In the genomic region with DNA sequence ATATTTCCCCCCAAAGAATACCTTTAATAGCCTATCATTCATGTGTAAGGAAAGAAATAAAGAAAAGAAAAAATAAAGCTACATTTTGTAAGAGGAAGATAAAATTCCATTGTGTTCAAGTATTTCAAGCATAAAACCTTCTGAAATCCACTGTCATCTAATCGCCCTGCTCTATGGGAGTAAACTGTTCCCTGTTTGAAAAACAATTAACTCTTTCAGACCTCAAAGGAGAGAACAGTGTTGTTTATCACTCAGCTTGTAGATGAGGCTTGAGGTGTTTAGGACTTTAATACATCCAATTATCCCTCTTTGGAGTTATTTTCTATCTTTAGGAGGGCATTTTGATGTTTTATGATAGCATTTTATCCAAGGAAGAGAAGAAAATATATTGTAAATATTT, we compare ENCODE assay signal across 28 cellular contexts.
DNase-seq lines count a peak whose midpoint lies in the region; ATAC-seq, FAIRE-seq and TF ChIP-seq lines count a peak whose summit lies in the region.
"Had no signal": no experiment of that assay in that cellular context is flagged by ENCODE, and none has a peak within 500 bp of the region (broad histone marks: within the 10 kb centered on the region; RNA-seq: fewer than 3 reads in every experiment).

No MANE protein-coding gene starts in this region.

- intact Hi-C loops in pancreas (cut with DNase I): no loop called here

- no peak overlapping the region for H2BK15ac ChIP-seq in H1 (ENCODE audit: low read length)

- no peak overlapping the region for H4K5ac ChIP-seq in H1 (ENCODE audit: insufficient read length, low read depth, low read length)

- H4K20me1 ChIP-seq in H1 (replicated peaks in 1 of 2; ENCODE audit: control insufficient read depth in 1 of 2, insufficient read depth in 2 of 2, low read length in 2 of 2): no peaks in the 10 kb centered on the region
- no peaks in the 10 kb centered on the region for H4K20me1 ChIP-seq in neural cell (ENCODE audit: insufficient read depth)
- H4K20me1 ChIP-seq: BLaER1 had no signal

- H2BK5ac ChIP-seq in H1 (ENCODE audit: low read depth, low read length): no peak overlapping the region

- H3K4me3 ChIP-seq in NT2/D1 (ENCODE audit: insufficient read length, low read depth): no peak overlapping the region
- H3K4me3 ChIP-seq in H1 (ENCODE audit: extremely low read depth in 1 of 4, insufficient read depth in 2 of 4, low read depth in 3 of 4, low read length in 4 of 4): no peak overlapping the region
- no peak overlapping the region for H3K4me3 ChIP-seq in neural cell (ENCODE audit: low read length)
- no peak overlapping the region for H3K4me3 ChIP-seq in pancreas
- H3K4me3 ChIP-seq: BLaER1, GM12878 had no signal

- no peaks in the 10 kb centered on the region for H3K27me3 ChIP-seq in NT2/D1 (ENCODE audit: insufficient read depth, insufficient read length)
- no peaks in the 10 kb centered on the region for H3K27me3 ChIP-seq in H1 (replicated peaks in 1 of 4; ENCODE audit: control insufficient read depth in 3 of 4, extremely low read depth in 1 of 4, insufficient read depth in 3 of 4, low read length in 3 of 4)
- no peaks in the 10 kb centered on the region for H3K27me3 ChIP-seq in neural cell (ENCODE audit: insufficient read depth, low read depth, low read length)
- no peaks in the 10 kb centered on the region for H3K27me3 ChIP-seq in pancreas
- H3K27me3 ChIP-seq: BE2C, BLaER1 had no signal

- H3K9ac ChIP-seq in NT2/D1 (ENCODE audit: insufficient read length, low read depth) (no peak overlapping the region), H1 (replicated peaks in 1 of 4; ENCODE audit: extremely low read depth in 1 of 4, low read depth in 3 of 4, low read length in 3 of 4) (no peak overlapping the region), neural cell (ENCODE audit: low read length) (no peak overlapping the region)
- H3K9ac ChIP-seq: BLaER1 had no signal

- no peak overlapping the region for H3K4ac ChIP-seq in H1 (replicated peaks; ENCODE audit: insufficient read length, low read depth, low read length)

- no peaks in the 10 kb centered on the region for H3K79me1 ChIP-seq in H1 (ENCODE audit: low read depth, low read length)

- H4K91ac ChIP-seq in H1 (replicated peaks; ENCODE audit: insufficient read length, low read length): no peak overlapping the region

- no peak for ATAC-seq in pancreas
- ATAC-seq: GM12878 had no signal

- TF ChIP-seq RAD21 in H1 (IDR thresholded peaks at IDR 0.05 in 1 of 2, conservative IDR thresholded peaks at IDR 0.05 in 1 of 2; ENCODE audit: low read depth in 2 of 2, low read length in 2 of 2) (no peak), neural cell (conservative IDR thresholded peaks at IDR 0.05) (no peak)

- no peaks in the 10 kb centered on the region for H3K9me2 ChIP-seq in neural cell (ENCODE audit: insufficient read depth, low read length)

- POLR2A ChIA-PET in H1 (lab: Charles Lee; ENCODE audit: partially characterized antibody): no interaction called here

- no peak overlapping the region for H4K8ac ChIP-seq in H1 (ENCODE audit: extremely low read depth, insufficient read depth, low read length)

- H2BK120ac ChIP-seq in H1 (replicated peaks; ENCODE audit: low read depth, low read length): no peak overlapping the region

- no peaks in the 10 kb centered on the region for H3K9me3 ChIP-seq in NT2/D1 (ENCODE audit: insufficient read depth, low read length)
- H3K9me3 ChIP-seq in H1 (ENCODE audit: insufficient read depth in 2 of 2, low read depth in 1 of 2, low read length in 1 of 2): no peaks in the 10 kb centered on the region
- H3K9me3 ChIP-seq in neural cell (ENCODE audit: low read length): no peaks in the 10 kb centered on the region
- H3K9me3 ChIP-seq in pancreas: no peaks in the 10 kb centered on the region
- H3K9me3 ChIP-seq: BE2C, BLaER1 had no signal

- FAIRE-seq in H1 (lab: Jason Lieb, UNC) (no peak), pancreas (lab: Jason Lieb, UNC) (no peak)
- FAIRE-seq: A204.1, GM12878, GM12892, GM18507 had no signal

- H3K14ac ChIP-seq in H1 (ENCODE audit: insufficient read length): no peak overlapping the region

- no peak overlapping the region for H3K4me2 ChIP-seq in H1 (ENCODE audit: insufficient read depth in 1 of 2, low read depth in 2 of 2, low read length in 2 of 2)
- H3K4me2 ChIP-seq in neural cell (ENCODE audit: low read length): peak overlapping the region; percentile 30
- H3K4me2 ChIP-seq: BLaER1 had no signal

- H3K79me2 ChIP-seq in H1 (ENCODE audit: control insufficient read depth in 1 of 2, insufficient read depth in 2 of 2, low read length in 2 of 2): no peaks in the 10 kb centered on the region
- no peaks in the 10 kb centered on the region for H3K79me2 ChIP-seq in neural cell (replicated peaks; ENCODE audit: insufficient read depth, low read length)

- no peaks in the 10 kb centered on the region; the same call in 1 of the 2 replicates for H3K23me2 ChIP-seq in H1 (ENCODE audit: low read depth, low read length)

- TF ChIP-seq POLR2A in H1 (IDR thresholded peaks at IDR 0.05; ENCODE audit: control extremely low read depth in 1 of 2, low read depth in 2 of 2, low read length in 2 of 2): no peak

- no peak for TF ChIP-seq EP300 in H1 (IDR thresholded peaks at IDR 0.05; ENCODE audit: borderline replicate concordance in 1 of 2, low read depth in 2 of 2, low read length in 2 of 2)
- TF ChIP-seq EP300 in neural cell (conservative IDR thresholded peaks at IDR 0.05; ENCODE audit: poor library complexity, severe bottlenecking): no peak

- H3K4me1 ChIP-seq in NT2/D1 (ENCODE audit: insufficient read depth, insufficient read length) (no peaks in the 10 kb centered on the region), H1 (replicated peaks in 1 of 4; ENCODE audit: control insufficient read depth in 3 of 4, insufficient read depth in 4 of 4, low read length in 3 of 4) (peaks cover 0 to 6% (median 0%) of the 10 kb centered on the region in 4 experiments; a peak in 1 of 7 replicates), pancreas (no peaks in the 10 kb centered on the region)
- H3K4me1 ChIP-seq: BE2C, BLaER1 had no signal

- no peak overlapping the region for H3K27ac ChIP-seq in H1 (ENCODE audit: low read depth, low read length)
- peak overlapping the region; percentile 24 for H3K27ac ChIP-seq in neural cell (ENCODE audit: low read length)
- no peak overlapping the region for H3K27ac ChIP-seq in pancreas
- H3K27ac ChIP-seq: BLaER1 had no signal

- H3K23ac ChIP-seq in H1 (ENCODE audit: insufficient read length): no peak overlapping the region

- no peak overlapping the region for H2AK5ac ChIP-seq in H1 (ENCODE audit: low read depth, low read length)

- CTCF ChIA-PET in H1 (lab: Charles Lee; ENCODE audit: partially characterized antibody): no interaction called here

- H2AFZ ChIP-seq in H1 (ENCODE audit: low read length) (no peak overlapping the region), neural cell (ENCODE audit: low read depth, low read length) (peak overlapping the region; percentile 21)

- TF ChIP-seq CTCF in H1 (IDR thresholded peaks at IDR 0.05; ENCODE audit: control extremely low read depth in 1 of 3, insufficient read depth in 1 of 3, low read depth in 1 of 3, low read length in 3 of 3) (no peak), neural cell (IDR thresholded peaks at IDR 0.05; ENCODE audit: poor library complexity, severe bottlenecking) (no peak), pancreas (IDR thresholded peaks at IDR 0.05) (no peak)

- no peak overlapping the region for H2BK20ac ChIP-seq in H1 (ENCODE audit: low read length)

- peak; percentile 39 for DNase-seq in NT2/D1 (ENCODE audit: low read depth, low spot score)
- DNase-seq in H1 (ENCODE audit: low read depth in 1 of 2, low spot score in 2 of 2): no peak
- DNase-seq in iPS-NIHi11 (ENCODE audit: low spot score): peak; percentile 9
- DNase-seq in stimulated activated CD8-positive, alpha-beta memory T cell treated with anti-CD3 and anti-CD28 coated beads, Interleukin-4, amount 100 ng/mL, for 48 hours: no peak
- no peak for DNase-seq in NCI-H2196 treated with DMSO at 0.1 percent for 48 hours (lab: John Stamatoyannopoulos, UW; ENCODE audit: unreplicated experiment)
- DNase-seq in HUDEP-2 (lab: John Stamatoyannopoulos, UW; ENCODE audit: unreplicated experiment in 76 of 76): no peak
- DNase-seq in pancreas: no peak
- DNase-seq: 8988T; ACHN; BE2C; C1 segment of cervical spinal cord; CD4-positive, alpha-beta memory T cell; CD4-positive, CD25-positive, alpha-beta regulatory T cell; CD8-positive, alpha-beta memory T cell; COR-L47; DMS 273 treated with DMSO at 0.1 percent for 48 hours; DMS153; DMS53; DMS79; DND-41; EL; GDM1 had no signal

- H3K18ac ChIP-seq in H1 (ENCODE audit: extremely low read depth, low read length): no peak overlapping the region

- 20% methylated on average over 1 of the region's 1 CpG; no CpG with 5 or more reads in 1 of the 2 experiments for WGBS in H1 (ENCODE audit: extremely low coverage in 1 of 2, insufficient coverage in 1 of 2, insufficient read length in 1 of 2, insufficient replicate concordance in 2 of 2, low coverage in 1 of 2, low lambda C conversion rate in 2 of 2, missing lambda C conversion rate in 1 of 2), 2 experiments
- WGBS in pancreas, 2 donors: 24 to 36% methylated on average over 1 of the region's 1 CpG

- H3K36me3 ChIP-seq in NT2/D1 (ENCODE audit: insufficient read depth, insufficient read length, low read length) (no peaks in the 10 kb centered on the region), H1 (ENCODE audit: control insufficient read depth in 2 of 4, insufficient read depth in 4 of 4, low read length in 3 of 4) (no peaks in the 10 kb centered on the region), neural cell (ENCODE audit: insufficient read depth, low read length) (no peaks in the 10 kb centered on the region), pancreas (no peaks in the 10 kb centered on the region)
- H3K36me3 ChIP-seq: BE2C, BLaER1 had no signal

- H2BK12ac ChIP-seq in H1 (ENCODE audit: low read depth, low read length): no peak overlapping the region

- no peak overlapping the region for H3K56ac ChIP-seq in H1 (replicated peaks; ENCODE audit: insufficient read length, low read depth, low read length)

- H3F3A ChIP-seq in neural cell (ENCODE audit: insufficient read depth, low read length, poor library complexity, severe bottlenecking): no peaks in the 10 kb centered on the region

TF ChIP-seq in H1, 55 proteins besides CTCF, POLR2A, EP300 and RAD21:
- TF ChIP-seq TCF12 (IDR thresholded peaks at IDR 0.05; ENCODE audit: low read depth, low read length): no peak
- TF ChIP-seq NANOG (IDR thresholded peaks at IDR 0.05; ENCODE audit: insufficient read depth, low read depth, low read length, poor library complexity, severe bottlenecking): peak; percentile 85

TF ChIP-seq in neural cell, 6 proteins besides CTCF, POLR2A, EP300 and RAD21:
- no peak for TF ChIP-seq TAF1 (IDR thresholded peaks at IDR 0.05; ENCODE audit: low read depth)

Comparison
In these comparisons a context has a peak if more than half of its experiments do, and no peak if none do; other contexts are left out.
1. DNase-seq: peak in NT2/D1 (single experiment) and iPS-NIHi11 (single experiment); none in H1 (0 of 2), stimulated activated CD8-positive, alpha-beta memory T cell treated with anti-CD3 and anti-CD28 coated beads, Interleukin-4, amount 100 ng/mL, for 48 hours (single experiment), NCI-H2196 treated with DMSO at 0.1 percent for 48 hours (single experiment), HUDEP-2 (0 of 76) and pancreas (0 of 6).